ENCODE assay signal across 22 cellular contexts in the genomic region with DNA sequence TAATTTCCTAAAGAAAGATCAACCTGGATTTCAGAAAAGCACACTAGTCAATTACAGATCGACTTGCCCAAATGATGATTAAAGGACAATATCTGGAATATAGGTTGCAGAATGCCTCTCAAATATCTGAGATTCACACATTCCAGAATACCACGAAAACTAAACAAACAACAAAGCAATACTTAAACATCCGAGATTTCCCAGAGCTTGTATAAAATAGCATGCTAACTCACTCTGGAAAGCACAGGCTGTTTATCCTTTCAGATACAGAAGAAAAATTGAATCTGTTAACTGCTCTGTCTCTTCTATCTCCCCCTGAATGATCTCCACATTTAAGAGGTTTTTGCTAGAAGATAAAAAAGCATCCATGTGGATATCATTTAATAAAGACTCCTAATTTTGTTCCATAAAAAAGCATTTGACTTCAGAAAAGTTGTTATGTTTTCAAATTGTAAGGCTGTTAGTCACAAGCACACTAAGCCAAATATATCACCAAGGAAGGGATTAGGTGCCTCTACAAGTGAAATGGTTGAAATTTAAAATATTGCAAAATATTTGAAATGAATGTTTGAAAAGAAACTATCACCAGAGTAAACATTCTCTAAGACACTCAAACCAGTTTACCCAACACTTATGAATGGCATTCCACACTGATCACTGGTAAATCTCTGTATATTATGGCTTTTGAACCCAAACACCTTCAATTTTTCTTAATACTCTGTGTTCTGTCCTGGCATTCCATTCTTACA.
A peak's percentile ranks its signal among the peaks of the same experiment; 100 is the strongest.
DNase-seq lines count a peak whose midpoint lies in the region; TF ChIP-seq lines count a peak whose summit lies in the region.
"Had no signal": no experiment of that assay in that cellular context is flagged by ENCODE, and none has a peak within 500 bp of the region (broad histone marks: within the 10 kb centered on the region; RNA-seq: fewer than 3 reads in every experiment).

No MANE protein-coding gene starts in this region.

- H3K27ac Mint-ChIP-seq in osteocyte (ENCODE audit: unreplicated experiment), result peak overlapping the region; percentile 8
- H3K27ac Mint-ChIP-seq: activated B cell treated with CpG ODN at 0.5 μM for 24 hours; activated CD4-positive, alpha-beta memory T cell treated with anti-CD3 and anti-CD28 coated beads, Interleukin-2, amount 10 ng/mL, durations not matched to agents 7 days and 5 days; activated naive CD4-positive, alpha-beta T cell treated with anti-CD3 and anti-CD28 coated beads for 36 hours; stimulated activated effector memory CD8-positive, alpha-beta T cell treated with anti-CD3 and anti-CD28 coated beads, Interleukin-12 subunit alpha, Interleukin-12 subunit beta, amount 100 ng/mL, for 72 hours had no signal

- no peak overlapping the region for H3K4me3 ChIP-seq in fibroblast of the aortic adventitia (ENCODE audit: low read depth, low read length)
- H3K4me3 ChIP-seq: ascending aorta, GM12878, thoracic aorta had no signal

- in situ Hi-C loops in GM13977 (cut with MboI; ENCODE audit: low pct_unique_long_range_greater_than_20kb, low sequenced_read_pairs, unreplicated experiment), result no loop called here

- H3K4me3 Mint-ChIP-seq in osteocyte (ENCODE audit: unreplicated experiment), result no peak overlapping the region
- H3K4me3 Mint-ChIP-seq: activated B cell treated with CpG ODN at 0.5 μM for 24 hours; activated CD4-positive, alpha-beta memory T cell treated with anti-CD3 and anti-CD28 coated beads, Interleukin-2, amount 10 ng/mL, durations not matched to agents 7 days and 5 days; activated naive CD4-positive, alpha-beta T cell treated with anti-CD3 and anti-CD28 coated beads for 36 hours; stimulated activated effector memory CD8-positive, alpha-beta T cell treated with anti-CD3 and anti-CD28 coated beads, Interleukin-12 subunit alpha, Interleukin-12 subunit beta, amount 100 ng/mL, for 72 hours had no signal

- TF ChIP-seq CTCF in fibroblast of the aortic adventitia (IDR thresholded peaks at IDR 0.05; ENCODE audit: insufficient read depth, low read length) (no peak), osteocyte (IDR thresholded peaks at IDR 0.05) (no peak), GM13977 (IDR thresholded peaks at IDR 0.05; ENCODE audit: extremely low read depth, insufficient read depth, missing control alignments) (no peak)

- H3K4me1 Mint-ChIP-seq in osteocyte (ENCODE audit: unreplicated experiment), result peaks cover 16% of the 10 kb centered on the region
- H3K4me1 Mint-ChIP-seq: activated B cell treated with CpG ODN at 0.5 μM for 24 hours; activated CD4-positive, alpha-beta memory T cell treated with anti-CD3 and anti-CD28 coated beads, Interleukin-2, amount 10 ng/mL, durations not matched to agents 7 days and 5 days; stimulated activated effector memory CD8-positive, alpha-beta T cell treated with anti-CD3 and anti-CD28 coated beads, Interleukin-12 subunit alpha, Interleukin-12 subunit beta, amount 100 ng/mL, for 72 hours had no signal

- H3K9me3 Mint-ChIP-seq in osteocyte (ENCODE audit: unreplicated experiment), result no peaks in the 10 kb centered on the region

- H3K36me3 Mint-ChIP-seq in osteocyte (ENCODE audit: unreplicated experiment), result peaks cover 4% of the 10 kb centered on the region
- H3K36me3 Mint-ChIP-seq: stimulated activated effector memory CD8-positive, alpha-beta T cell treated with anti-CD3 and anti-CD28 coated beads, Interleukin-12 subunit alpha, Interleukin-12 subunit beta, amount 100 ng/mL, for 72 hours had no signal

- no peaks in the 10 kb centered on the region for H3K27me3 Mint-ChIP-seq in osteocyte (ENCODE audit: unreplicated experiment)
- H3K27me3 Mint-ChIP-seq: activated B cell treated with CpG ODN at 0.5 μM for 24 hours; activated CD4-positive, alpha-beta memory T cell treated with anti-CD3 and anti-CD28 coated beads, Interleukin-2, amount 10 ng/mL, durations not matched to agents 7 days and 5 days had no signal

- peak; percentile 60 for DNase-seq in ELR (ENCODE audit: low read depth)
- DNase-seq in amniotic epithelial cell (ENCODE audit: low read depth), result peak; percentile 92
- DNase-seq in fibroblast of the aortic adventitia (ENCODE audit: low read depth), result peak; percentile 61
- no peak for DNase-seq in osteocyte (ENCODE audit: extremely low spot score, unreplicated experiment)
- no peak for DNase-seq in DMS153 treated with DMSO at 0.1 percent for 48 hours (lab: John Stamatoyannopoulos, UW; ENCODE audit: unreplicated experiment)
- DNase-seq in GM13977 (ENCODE audit: low spot score), result no peak
- no peak for DNase-seq in D341Med (ENCODE audit: low spot score)
- no peak for DNase-seq in SIG-M5 treated with dmso at 0.1 percent for 504 hours (lab: John Stamatoyannopoulos, UW; ENCODE audit: unreplicated experiment)
- DNase-seq: activated B cell treated with CpG ODN at 0.5 μM for 24 hours; activated CD4-positive, alpha-beta memory T cell treated with anti-CD3 and anti-CD28 coated beads, Interleukin-2, amount 10 ng/mL, durations not matched to agents 7 days and 5 days; activated naive CD4-positive, alpha-beta T cell treated with anti-CD3 and anti-CD28 coated beads for 36 hours; Caco-2; NCI-H146; NCI-H2171 treated with DMSO at 0.1 percent for 48 hours; NCI-H748 treated with DMSO at 0.1 percent for 48 hours; PC-3; right cardiac atrium; T-helper 2 cell had no signal

Comparison
In these comparisons a context has a peak if more than half of its experiments do, and no peak if none do; other contexts are left out.
1. DNase-seq: peak in ELR (single experiment), amniotic epithelial cell (single experiment) and fibroblast of the aortic adventitia (single experiment); none in osteocyte (single experiment), DMS153 treated with DMSO at 0.1 percent for 48 hours (single experiment), GM13977 (single experiment), D341Med (single experiment) and SIG-M5 treated with dmso at 0.1 percent for 504 hours (single experiment).